Comparison of ENCODE assay signal across 9 cellular contexts in genomic region chr22:36364255-36365019, GRCh38. TPM values are rescaled to one million over a fixed set of nuclear protein-coding genes. Genes with fewer than 3 reads are reported as not detected.
DNase-seq lines count a peak whose midpoint lies in the region; ATAC-seq, FAIRE-seq and TF ChIP-seq lines count a peak whose summit lies in the region.
"Had no signal": no experiment of that assay in that cellular context is flagged by ENCODE, and none has a peak within 500 bp of the region (broad histone marks: within the 10 kb centered on the region; RNA-seq: fewer than 3 reads in every experiment).

No MANE protein-coding gene starts in this region.

- in situ Hi-C loops in GM13977 (cut with MboI; ENCODE audit: low pct_unique_long_range_greater_than_20kb, low sequenced_read_pairs, unreplicated experiment) = no loop called here

- DNase-seq in CD4-positive, CD25-positive, alpha-beta regulatory T cell = no peak
- DNase-seq in RWPE2 (ENCODE audit: low spot score) (no peak), epithelial cell of prostate (ENCODE audit: low read depth, low spot score) (no peak), progenitor cell of endocrine pancreas (ENCODE audit: low spot score, unreplicated experiment) (no peak), GM13977 (ENCODE audit: low spot score) (no peak), frontal cortex (ENCODE audit: low spot score in 2 of 2) (no peak), DMS79 (lab: John Stamatoyannopoulos, UW) (no peak)

- peaks cover 34% of the 10 kb centered on the region for H3K36me3 ChIP-seq in CD4-positive, CD25-positive, alpha-beta regulatory T cell (ENCODE audit: control insufficient read depth, insufficient read depth, low read length)
- peaks cover 88% of the 10 kb centered on the region for H3K36me3 ChIP-seq in RWPE2 (ENCODE audit: low read depth)

- peak overlapping the region; percentile 73 for H3K4me3 ChIP-seq in CD4-positive, CD25-positive, alpha-beta regulatory T cell (ENCODE audit: low read depth, low read length)
- no peak overlapping the region for H3K4me3 ChIP-seq in RWPE2 (ENCODE audit: severe bottlenecking)

- H3K9me3 Mint-ChIP-seq in CD4-positive, CD25-positive, alpha-beta regulatory T cell = no peaks in the 10 kb centered on the region
- no peaks in the 10 kb centered on the region for H3K9me3 Mint-ChIP-seq in progenitor cell of endocrine pancreas (ENCODE audit: low read depth)

- H3K36me3 Mint-ChIP-seq in CD4-positive, CD25-positive, alpha-beta regulatory T cell = peaks cover 22% of the 10 kb centered on the region
- no peaks in the 10 kb centered on the region for H3K36me3 Mint-ChIP-seq in progenitor cell of endocrine pancreas (ENCODE audit: insufficient read depth)

- peak overlapping the region; percentile 96 for H3K27ac ChIP-seq in CD4-positive, CD25-positive, alpha-beta regulatory T cell (ENCODE audit: insufficient read depth, low read length, poor library complexity, severe bottlenecking)
- H3K27ac ChIP-seq in RWPE2 (ENCODE audit: poor library complexity, severe bottlenecking) (peak overlapping the region; percentile 96), epithelial cell of prostate (peak overlapping the region; percentile 99)

- H3K9me3 ChIP-seq in CD4-positive, CD25-positive, alpha-beta regulatory T cell (ENCODE audit: control insufficient read depth in 2 of 2, low read length in 2 of 2) = no peaks in the 10 kb centered on the region
- no peaks in the 10 kb centered on the region for H3K9me3 ChIP-seq in RWPE2 (ENCODE audit: severe bottlenecking)

- H3K27me3 Mint-ChIP-seq in CD4-positive, CD25-positive, alpha-beta regulatory T cell = no peaks in the 10 kb centered on the region
- no peaks in the 10 kb centered on the region for H3K27me3 Mint-ChIP-seq in progenitor cell of endocrine pancreas

- H3K4me1 ChIP-seq in CD4-positive, CD25-positive, alpha-beta regulatory T cell (ENCODE audit: control insufficient read depth, insufficient read depth, low read length, poor library complexity, severe bottlenecking) = peaks cover 99% of the 10 kb centered on the region
- peaks cover 98% of the 10 kb centered on the region for H3K4me1 ChIP-seq in RWPE2 (ENCODE audit: insufficient read depth, poor library complexity, severe bottlenecking)

- peaks cover 24 to 98% (median 69%) of the 10 kb centered on the region in 4 donors for H3K4me1 Mint-ChIP-seq in CD4-positive, CD25-positive, alpha-beta regulatory T cell
- H3K4me1 Mint-ChIP-seq in progenitor cell of endocrine pancreas (ENCODE audit: low read depth) = peaks cover 84% of the 10 kb centered on the region

- H3K4me3 Mint-ChIP-seq in CD4-positive, CD25-positive, alpha-beta regulatory T cell = peak overlapping the region; percentile 59 to 86 (median 80)
- H3K4me3 Mint-ChIP-seq in progenitor cell of endocrine pancreas (ENCODE audit: low read depth) = peak overlapping the region; percentile 9

- no peak for FAIRE-seq in frontal cortex (lab: Jason Lieb, UNC)
- FAIRE-seq: G401.6 had no signal

- ATAC-seq in CD4-positive, CD25-positive, alpha-beta regulatory T cell (ENCODE audit: low read depth in 2 of 2) = no peak
- ATAC-seq in RWPE2 (ENCODE audit: low read depth) = no peak
- no peak for ATAC-seq in GM18868 (IDR thresholded peaks at IDR 0.05; ENCODE audit: unreplicated experiment)

- peak overlapping the region; percentile 93 to 99 (median 99) for H3K27ac Mint-ChIP-seq in CD4-positive, CD25-positive, alpha-beta regulatory T cell
- peak overlapping the region; percentile 94 for H3K27ac Mint-ChIP-seq in progenitor cell of endocrine pancreas

- H3K27me3 ChIP-seq in CD4-positive, CD25-positive, alpha-beta regulatory T cell (ENCODE audit: control insufficient read depth, insufficient read depth, low read length) = no peaks in the 10 kb centered on the region
- no peaks in the 10 kb centered on the region for H3K27me3 ChIP-seq in RWPE2 (ENCODE audit: insufficient read depth, poor library complexity, severe bottlenecking)

- TF ChIP-seq CTCF in RWPE2 (IDR thresholded peaks at IDR 0.05; ENCODE audit: poor library complexity, severe bottlenecking) = no peak
- no peak for TF ChIP-seq CTCF in progenitor cell of endocrine pancreas (IDR thresholded peaks at IDR 0.05; ENCODE audit: unreplicated experiment)
- no peak for TF ChIP-seq CTCF in GM13977 (IDR thresholded peaks at IDR 0.05; ENCODE audit: extremely low read depth, insufficient read depth, missing control alignments)

RNA-seq across cellular contexts. Expression of gene MYH9, which starts 23.3 kb away (rescaled TPM):
- 1,341 TPM for total RNA-seq in CD4-positive, CD25-positive, alpha-beta regulatory T cell
- polyA plus RNA-seq in CD4-positive, CD25-positive, alpha-beta regulatory T cell = 10 to 100 TPM; 80.0 to 98.9 (median 93.4) TPM
- total RNA-seq in progenitor cell of endocrine pancreas (299 and 306 TPM in 2 replicates), frontal cortex (32.2 TPM)
